In the genomic region with DNA sequence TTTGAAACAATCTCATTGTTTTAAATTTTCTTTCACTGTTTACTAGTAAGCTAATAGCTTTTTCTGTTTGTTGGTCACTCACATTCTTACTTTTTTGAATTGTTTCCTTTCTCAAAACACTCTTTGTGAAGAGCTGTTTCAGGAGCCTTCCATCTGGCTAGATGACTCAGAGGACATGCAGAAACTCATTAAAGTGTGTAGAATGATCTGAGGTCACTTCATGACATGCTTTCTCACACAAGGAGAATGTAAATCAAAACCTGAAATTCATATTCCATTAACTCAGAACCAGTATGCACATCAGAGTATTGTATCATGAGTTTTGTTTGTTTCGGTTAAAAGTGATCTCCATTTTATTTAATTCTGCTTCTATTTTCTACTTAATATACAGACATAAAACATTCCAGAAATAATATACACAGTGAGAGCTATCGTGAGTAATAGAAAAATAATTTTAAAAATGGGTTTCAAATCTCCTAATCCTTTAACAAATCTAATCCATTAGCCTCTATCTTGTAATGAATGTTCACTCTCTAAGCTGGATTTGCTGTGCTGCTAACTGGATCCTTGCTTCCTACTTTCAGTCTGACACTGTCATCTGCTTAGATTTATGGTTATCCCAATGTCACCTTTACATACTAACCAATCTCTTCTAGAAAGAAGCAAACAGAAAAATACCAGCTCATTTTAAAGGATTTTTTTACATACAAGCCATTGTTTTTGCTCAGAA, we compare ENCODE assay signal across 12 cellular contexts.
DNase-seq lines count a peak whose midpoint lies in the region; ATAC-seq and TF ChIP-seq lines count a peak whose summit lies in the region.
"Had no signal": no experiment of that assay in that cellular context is flagged by ENCODE, and none has a peak within 500 bp of the region (broad histone marks: within the 10 kb centered on the region; RNA-seq: fewer than 3 reads in every experiment).

No MANE protein-coding gene starts in this region.

- no peak for TF ChIP-seq CTCF in fibroblast of mammary gland (conservative IDR thresholded peaks at IDR 0.05; ENCODE audit: control insufficient read depth, insufficient read depth, low read depth, low read length)
- no peak for TF ChIP-seq CTCF in esophagus squamous epithelium (IDR thresholded peaks at IDR 0.05)

- H3K36me3 ChIP-seq in skeletal muscle satellite cell (ENCODE audit: insufficient read depth, low read length) = no peaks in the 10 kb centered on the region
- H3K36me3 ChIP-seq in esophagus squamous epithelium = no peaks in the 10 kb centered on the region
- H3K36me3 ChIP-seq: SJSA1, thoracic aorta had no signal

- peak; percentile 58 for ATAC-seq in GM21786 (IDR thresholded peaks at IDR 0.05; ENCODE audit: unreplicated experiment)
- no peak for ATAC-seq in sciatic nerve
- ATAC-seq in HG03460 (IDR thresholded peaks at IDR 0.05; ENCODE audit: unreplicated experiment) = no peak
- ATAC-seq: activated CD4-positive, CD25-positive, alpha-beta regulatory T cell treated with anti-CD3 and anti-CD28 coated beads, Interleukin-2, amount 50 U/mL, for 24 hours had no signal

- no peaks in the 10 kb centered on the region for H3K9me3 ChIP-seq in skeletal muscle satellite cell (replicated peaks; ENCODE audit: low read length)
- H3K9me3 ChIP-seq in esophagus squamous epithelium = peaks cover 0 to 5% (median 0%) of the 10 kb centered on the region in 3 donors
- H3K9me3 ChIP-seq: thoracic aorta had no signal

- H3K9ac ChIP-seq in skeletal muscle satellite cell (ENCODE audit: low read depth, low read length) = peak overlapping the region; percentile 68

- H3K27me3 ChIP-seq in skeletal muscle satellite cell (ENCODE audit: control insufficient read depth, insufficient read depth, low read length) (no peaks in the 10 kb centered on the region), esophagus squamous epithelium (no peaks in the 10 kb centered on the region)
- H3K27me3 ChIP-seq: SJSA1 had no signal

- WGBS in esophagus squamous epithelium, 2 donors = 50 to 60% methylated on average over 2 of the region's 2 CpGs

- H3K27ac ChIP-seq in esophagus squamous epithelium = no peak overlapping the region
- H3K27ac ChIP-seq: SJSA1, thoracic aorta had no signal

- TF ChIP-seq POLR2A in esophagus squamous epithelium (IDR thresholded peaks at IDR 0.05) = no peak

- H3K4me3 ChIP-seq in fibroblast of mammary gland (ENCODE audit: control insufficient read depth, low read depth, low read length) = no peak overlapping the region
- peak overlapping the region; percentile 43 for H3K4me3 ChIP-seq in skeletal muscle satellite cell (ENCODE audit: low read length)
- no peak overlapping the region for H3K4me3 ChIP-seq in esophagus squamous epithelium
- H3K4me3 ChIP-seq: SJSA1, thoracic aorta had no signal

- H3K4me2 ChIP-seq in skeletal muscle satellite cell (ENCODE audit: low read length) = peak overlapping the region; percentile 73

- H3K4me1 ChIP-seq in skeletal muscle satellite cell (ENCODE audit: control insufficient read depth, insufficient read depth, low read length) (peaks cover 24% of the 10 kb centered on the region), esophagus squamous epithelium (no peaks in the 10 kb centered on the region)
- H3K4me1 ChIP-seq: SJSA1 had no signal

- in situ Hi-C loops in SK-MEL-5 (cut with HindIII; ENCODE audit: low pct_unique_long_range_greater_than_20kb, low sequenced_read_pairs) = no loop called here

- DNase-seq in SK-MEL-5 (ENCODE audit: low read depth, low spot score) (peak; percentile 63), fibroblast of mammary gland (ENCODE audit: low read depth) (peak; percentile 34), sciatic nerve (ENCODE audit: low spot score) (no peak), esophagus squamous epithelium (lab: John Stamatoyannopoulos, UW) (no peak)
- DNase-seq: activated effector memory CD4-positive, alpha-beta T cell treated with anti-CD3 and anti-CD28 coated beads, Interleukin-2, amount 50 U/mL, for 16 hours; kidney had no signal

- intact Hi-C loops in sciatic nerve (cut with DNase I) = no loop called here
- intact Hi-C loops in esophagus squamous epithelium (cut with DNase I) = no loop called here

Comparison
In these comparisons a context has a peak if more than half of its experiments do, and no peak if none do; other contexts are left out.
1. DNase-seq: peak in SK-MEL-5 (single experiment) and fibroblast of mammary gland (single experiment); none in sciatic nerve (single experiment) and esophagus squamous epithelium (single experiment).